Comparison of ENCODE assay signal across 11 cellular contexts in the genomic region with DNA sequence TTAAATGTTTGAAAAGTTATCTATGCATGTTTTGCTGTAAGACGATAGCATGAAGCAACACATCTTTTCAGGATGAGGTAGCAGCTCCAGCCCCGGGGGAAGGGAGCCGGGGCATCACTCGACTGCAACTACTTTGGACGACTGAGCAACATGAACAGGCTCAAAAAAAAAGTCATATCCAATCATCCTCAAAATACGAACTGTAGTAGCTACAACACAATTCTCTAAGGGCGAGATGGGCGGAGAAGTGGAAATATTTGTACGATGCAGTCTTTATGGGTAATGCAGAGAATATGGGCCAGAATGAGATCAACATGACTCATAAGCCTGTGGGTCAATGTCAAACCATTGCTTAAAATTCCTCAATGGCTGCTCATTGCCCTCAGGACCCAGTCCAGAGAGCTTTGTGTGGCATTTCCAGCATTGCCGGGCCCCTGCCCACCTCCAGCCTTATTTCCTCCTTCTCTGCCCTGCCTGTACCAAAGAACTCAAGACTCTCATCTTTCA. TPM values are rescaled to one million over a fixed set of nuclear protein-coding genes. Genes with fewer than 3 reads are reported as not detected.
DNase-seq lines count a peak whose midpoint lies in the region; ATAC-seq and TF ChIP-seq lines count a peak whose summit lies in the region.
"Had no signal": no experiment of that assay in that cellular context is flagged by ENCODE, and none has a peak within 500 bp of the region (broad histone marks: within the 10 kb centered on the region; RNA-seq: fewer than 3 reads in every experiment).

No MANE protein-coding gene starts in this region.

- peak overlapping the region; percentile 74 for H3K4me2 ChIP-seq in smooth muscle cell

- H3K4me1 ChIP-seq in smooth muscle cell (ENCODE audit: low read depth), result no peaks in the 10 kb centered on the region

- no peaks in the 10 kb centered on the region for H3K36me3 ChIP-seq in smooth muscle cell (ENCODE audit: low read depth)

- peak overlapping the region; percentile 71 for H3K9ac ChIP-seq in smooth muscle cell (ENCODE audit: low read depth)

- H3F3A ChIP-seq in smooth muscle cell (ENCODE audit: low read depth), result peaks cover 12% of the 10 kb centered on the region

- WGBS in smooth muscle cell (ENCODE audit: low lambda C conversion rate), result 9% methylated on average over 10 of the region's 10 CpGs

- H3K9me3 ChIP-seq in smooth muscle cell (replicated peaks; ENCODE audit: low read depth), result no peaks in the 10 kb centered on the region

- peak; percentile 16 for DNase-seq in NCI-H2171 treated with DMSO at 0.1 percent for 48 hours (lab: John Stamatoyannopoulos, UW)
- DNase-seq in NCI-H2171 (lab: John Stamatoyannopoulos, UW), result no peak
- peak; percentile 39 for DNase-seq in SW480 (ENCODE audit: low spot score)
- peak; percentile 98 to 99 for DNase-seq in foreskin fibroblast
- DNase-seq in smooth muscle cell (lab: John Stamatoyannopoulos, UW; ENCODE audit: unreplicated experiment), result no peak
- DNase-seq in coronary artery (ENCODE audit: low spot score), result no peak
- no peak for DNase-seq in NCI-H2029 treated with DMSO at 0.1 percent for 48 hours (lab: John Stamatoyannopoulos, UW)
- DNase-seq: activated CD4-positive, alpha-beta T cell treated with anti-CD3 and anti-CD28 coated beads, Interleukin-2, amount 10 ng/mL, durations not matched to agents 7 days and 5 days; occipital lobe had no signal

- H3K27me3 ChIP-seq in smooth muscle cell (ENCODE audit: low read depth), result no peaks in the 10 kb centered on the region

- TF ChIP-seq CTCF in foreskin fibroblast (IDR thresholded peaks at IDR 0.05; ENCODE audit: low read depth, low read length), result no peak
- TF ChIP-seq CTCF in smooth muscle cell (IDR thresholded peaks at IDR 0.05; ENCODE audit: borderline replicate concordance, insufficient read depth, poor library complexity, severe bottlenecking), result no peak
- no peak for TF ChIP-seq CTCF in coronary artery (IDR thresholded peaks at IDR 0.05)

- ATAC-seq in HG03139 (IDR thresholded peaks at IDR 0.05; ENCODE audit: unreplicated experiment), result no peak

- no peaks in the 10 kb centered on the region for H4K20me1 ChIP-seq in smooth muscle cell (ENCODE audit: low read depth)

- no peak overlapping the region for H2AFZ ChIP-seq in smooth muscle cell (ENCODE audit: low read depth)

- H3K79me2 ChIP-seq in smooth muscle cell (ENCODE audit: low read depth), result no peaks in the 10 kb centered on the region

- H3K4me3 ChIP-seq in foreskin fibroblast (ENCODE audit: low read depth in 1 of 2, low read length in 2 of 2) (peak overlapping the region in 1 of 2 donors; percentile 16), smooth muscle cell (no peak overlapping the region), coronary artery (no peak overlapping the region)

- H3K27ac ChIP-seq in smooth muscle cell (ENCODE audit: low read depth), result peak overlapping the region; percentile 92
- H3K27ac ChIP-seq in coronary artery, result no peak overlapping the region
- H3K27ac ChIP-seq: 22Rv1 had no signal

RNA-seq across cellular contexts. Expression of a gene that starts 17.7 kb away (rescaled TPM):
- total RNA-seq in smooth muscle cell, result 91.2 and 102 TPM in 2 replicates
- 38.9 and 40.1 TPM in 2 replicates for polyA plus RNA-seq in smooth muscle cell

Comparison
In these comparisons a context has a peak if more than half of its experiments do, and no peak if none do; other contexts are left out.
1. DNase-seq: peak in NCI-H2171 treated with DMSO at 0.1 percent for 48 hours (single experiment), SW480 (single experiment) and foreskin fibroblast (2 of 2); none in NCI-H2171 (single experiment), smooth muscle cell (single experiment), coronary artery (single experiment) and NCI-H2029 treated with DMSO at 0.1 percent for 48 hours (single experiment).